In the genomic region with DNA sequence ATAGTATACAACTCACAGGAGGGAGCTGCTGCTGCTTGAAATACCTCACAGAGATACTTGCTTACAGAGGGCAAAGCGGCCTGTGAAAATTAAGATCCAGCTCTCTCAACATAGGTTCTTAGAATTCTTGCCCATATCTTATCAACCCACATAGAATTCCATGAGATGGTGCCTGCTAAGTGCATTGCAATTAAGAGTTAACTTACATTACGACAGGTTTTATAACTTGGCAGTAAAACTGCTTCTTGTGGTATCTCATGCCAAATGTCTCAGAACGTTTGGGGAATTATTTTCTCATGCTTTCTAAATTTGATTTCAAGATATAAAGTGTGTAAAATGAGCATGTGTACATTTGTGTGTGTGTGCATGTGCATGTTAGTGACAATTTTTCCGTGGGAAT, we compare ENCODE assay signal across 22 cellular contexts.
DNase-seq lines count a peak whose midpoint lies in the region; ATAC-seq and TF ChIP-seq lines count a peak whose summit lies in the region.
"Had no signal": no experiment of that assay in that cellular context is flagged by ENCODE, and none has a peak within 500 bp of the region (broad histone marks: within the 10 kb centered on the region; RNA-seq: fewer than 3 reads in every experiment).

No MANE protein-coding gene starts in this region.

- no peaks in the 10 kb centered on the region for H3K27me3 ChIP-seq in endodermal cell (ENCODE audit: control insufficient read depth, insufficient read depth, low read length, poor library complexity, severe bottlenecking)
- H3K27me3 ChIP-seq in CD8-positive, alpha-beta memory T cell (ENCODE audit: insufficient read depth, low read length, poor library complexity, severe bottlenecking) = no peaks in the 10 kb centered on the region
- H3K27me3 ChIP-seq: BLaER1 treated with 17β-estradiol and CSF1 and Interleukin-3, amounts not matched to agents 10 nM and 100 nM had no signal

- 81 to 86% methylated on average over 3 to 4 of the region's 4 CpGs for WGBS in endodermal cell (ENCODE audit: insufficient coverage in 1 of 2, insufficient read length in 1 of 2), 2 experiments

- CTCF ChIA-PET in CD8-positive, alpha-beta memory T cell (lab: Charles Lee) = no interaction called here

- peak; percentile 50 for ATAC-seq in mucosa of descending colon
- ATAC-seq: A549 had no signal

- DNase-seq in endodermal cell = no peak
- DNase-seq in mucosa of descending colon = no peak
- no peak for DNase-seq in NK-92 (lab: John Stamatoyannopoulos, UW; ENCODE audit: unreplicated experiment)
- no peak for DNase-seq in stimulated activated CD4-positive, alpha-beta T cell treated with anti-CD3 and anti-CD28 coated beads, Interleukin-15, amount 100 ng/mL, for 24 hours
- no peak for DNase-seq in caudate nucleus (lab: John Stamatoyannopoulos, UW)
- no peak for DNase-seq in CD8-positive, alpha-beta memory T cell
- DNase-seq: 8988T; ACHN; AML-193; BE2C; Calu3; CD4-positive, alpha-beta T cell; COR-L47; DMS153; DND-41; GOT3; HFFc6 had no signal

- no peak overlapping the region for H3K4me3 Mint-ChIP-seq in endodermal cell
- no peak overlapping the region for H3K4me3 Mint-ChIP-seq in CD8-positive, alpha-beta memory T cell
- H3K4me3 Mint-ChIP-seq: CD14-positive monocyte; CD4-positive, alpha-beta T cell; HFFc6 had no signal

- POLR2A ChIA-PET in CD8-positive, alpha-beta memory T cell (lab: Charles Lee) = no interaction called here

- peak overlapping the region; percentile 13 for H3K4me3 ChIP-seq in endodermal cell (ENCODE audit: low read length)
- no peak overlapping the region for H3K4me3 ChIP-seq in mucosa of descending colon
- H3K4me3 ChIP-seq in CD8-positive, alpha-beta memory T cell (ENCODE audit: low read length) = no peak overlapping the region
- H3K4me3 ChIP-seq: A549; BLaER1 treated with 17β-estradiol and CSF1 and Interleukin-3, amounts not matched to agents 10 nM and 100 nM; HAP-1 had no signal

- H3K4me1 ChIP-seq in endodermal cell (ENCODE audit: control insufficient read depth, insufficient read depth, low read length) (peaks cover 3% of the 10 kb centered on the region), mucosa of descending colon (ENCODE audit: low read depth) (no peaks in the 10 kb centered on the region)
- H3K4me1 ChIP-seq in CD8-positive, alpha-beta memory T cell (ENCODE audit: insufficient read depth, low read length) = no peaks in the 10 kb centered on the region
- H3K4me1 ChIP-seq: A549; BE2C; BLaER1 treated with 17β-estradiol and CSF1 and Interleukin-3, amounts not matched to agents 10 nM and 100 nM; HAP-1 had no signal

- H3K4me1 Mint-ChIP-seq in endodermal cell = peaks cover 24% of the 10 kb centered on the region
- no peaks in the 10 kb centered on the region for H3K4me1 Mint-ChIP-seq in CD8-positive, alpha-beta memory T cell
- H3K4me1 Mint-ChIP-seq: CD14-positive monocyte had no signal

- H3K27ac Mint-ChIP-seq in endodermal cell = no peak overlapping the region
- no peak overlapping the region for H3K27ac Mint-ChIP-seq in CD8-positive, alpha-beta memory T cell
- H3K27ac Mint-ChIP-seq: CD14-positive monocyte; CD4-positive, alpha-beta T cell; HFFc6 had no signal

- no peaks in the 10 kb centered on the region for H3K9me3 ChIP-seq in endodermal cell (ENCODE audit: control insufficient read depth, low read length)
- H3K9me3 ChIP-seq in mucosa of descending colon = no peaks in the 10 kb centered on the region
- H3K9me3 ChIP-seq in CD8-positive, alpha-beta memory T cell (ENCODE audit: low read length) = no peaks in the 10 kb centered on the region
- H3K9me3 ChIP-seq: A549, BE2C, HAP-1 had no signal

- H3K27ac ChIP-seq in VCaP = peak overlapping the region; percentile 47
- H3K27ac ChIP-seq in endodermal cell (ENCODE audit: low read depth, low read length) = no peak overlapping the region
- no peak overlapping the region for H3K27ac ChIP-seq in caudate nucleus (ENCODE audit: low read depth, low read length)
- H3K27ac ChIP-seq in CD8-positive, alpha-beta memory T cell (ENCODE audit: low read depth, low read length) = no peak overlapping the region
- H3K27ac ChIP-seq: A549; BLaER1 treated with 17β-estradiol and CSF1 and Interleukin-3, amounts not matched to agents 10 nM and 100 nM had no signal

- intact Hi-C loops in mucosa of descending colon (cut with DNase I, micrococcal nuclease) = no loop called here

- peaks cover 2% of the 10 kb centered on the region for H3K9me3 Mint-ChIP-seq in endodermal cell
- peaks cover 0 to 4% (median 0%) of the 10 kb centered on the region in 5 donors for H3K9me3 Mint-ChIP-seq in CD8-positive, alpha-beta memory T cell
- H3K9me3 Mint-ChIP-seq: CD4-positive, alpha-beta T cell; HFFc6 had no signal

- no peaks in the 10 kb centered on the region for H3K36me3 Mint-ChIP-seq in endodermal cell (ENCODE audit: low read depth)
- no peaks in the 10 kb centered on the region for H3K36me3 Mint-ChIP-seq in CD8-positive, alpha-beta memory T cell
- H3K36me3 Mint-ChIP-seq: CD14-positive monocyte had no signal

- no peak overlapping the region for H3K9ac ChIP-seq in endodermal cell (ENCODE audit: extremely low read depth, low read length, poor library complexity, severe bottlenecking)
- H3K9ac ChIP-seq: BLaER1 treated with 17β-estradiol and CSF1 and Interleukin-3, amounts not matched to agents 10 nM and 100 nM had no signal

- H3K36me3 ChIP-seq in endodermal cell (ENCODE audit: control insufficient read depth, insufficient read depth, low read length) = no peaks in the 10 kb centered on the region
- no peaks in the 10 kb centered on the region for H3K36me3 ChIP-seq in mucosa of descending colon (ENCODE audit: low read depth)
- H3K36me3 ChIP-seq in CD8-positive, alpha-beta memory T cell (ENCODE audit: insufficient read depth, low read length) = no peaks in the 10 kb centered on the region
- H3K36me3 ChIP-seq: BE2C; BLaER1 treated with 17β-estradiol and CSF1 and Interleukin-3, amounts not matched to agents 10 nM and 100 nM; HAP-1 had no signal

- peaks cover 2% of the 10 kb centered on the region for H3K27me3 Mint-ChIP-seq in endodermal cell (ENCODE audit: insufficient read depth)
- H3K27me3 Mint-ChIP-seq in CD8-positive, alpha-beta memory T cell = peaks cover 8 to 9% of the 10 kb centered on the region in 2 donors

- TF ChIP-seq CTCF in VCaP (conservative IDR thresholded peaks at IDR 0.05) (no peak), endodermal cell (conservative IDR thresholded peaks at IDR 0.05) (no peak), mucosa of descending colon (IDR thresholded peaks at IDR 0.05) (no peak)
